In the genomic region with DNA sequence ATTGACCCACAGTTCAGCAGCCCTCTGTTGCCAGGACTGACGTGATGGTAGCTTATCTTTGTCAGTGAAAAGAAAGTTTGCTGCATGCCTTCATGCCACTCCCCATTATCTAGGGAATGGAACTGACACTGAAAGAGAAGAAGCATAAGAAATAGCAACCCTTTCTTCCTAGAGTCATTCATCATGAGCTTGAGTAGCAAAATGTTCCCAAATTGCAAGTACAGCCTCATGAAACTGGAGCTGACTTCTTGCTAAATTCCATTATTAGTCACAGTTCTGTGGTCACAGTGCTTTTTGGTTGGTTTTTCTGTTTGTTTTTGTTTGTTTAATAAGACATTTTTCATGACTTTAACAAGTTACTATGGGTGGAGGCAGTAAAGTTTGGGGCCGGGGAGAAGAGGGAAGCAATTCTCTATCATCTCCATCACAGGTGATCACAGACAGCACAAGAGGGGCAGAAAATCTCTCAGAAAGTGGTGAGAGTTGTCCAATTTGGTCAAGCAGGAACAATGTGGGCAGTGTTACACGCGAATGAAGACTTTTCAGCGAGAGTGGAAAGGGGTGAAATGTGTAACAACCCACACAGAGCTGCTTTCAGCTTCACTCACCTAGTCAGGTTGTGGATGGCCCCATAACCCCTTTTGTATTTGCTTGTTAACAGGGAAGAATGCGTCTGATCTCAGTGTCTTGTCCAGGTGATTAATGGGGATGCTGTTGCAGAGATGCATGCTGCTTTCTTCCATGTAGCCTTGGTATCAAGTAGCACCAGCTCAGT, we compare ENCODE assay signal across 10 cellular contexts.
DNase-seq lines count a peak whose midpoint lies in the region; ATAC-seq, FAIRE-seq and TF ChIP-seq lines count a peak whose summit lies in the region.
"Had no signal": no experiment of that assay in that cellular context is flagged by ENCODE, and none has a peak within 500 bp of the region (broad histone marks: within the 10 kb centered on the region; RNA-seq: fewer than 3 reads in every experiment).

No MANE protein-coding gene starts in this region.

- intact Hi-C loops in GM12878 (cut with micrococcal nuclease; ENCODE audit: unreplicated experiment): no loop called here
- intact Hi-C loops in ascending aorta (cut with DNase I): no loop called here

- H3K9ac ChIP-seq in GM12878 (ENCODE audit: control insufficient read depth, insufficient read depth, low read length): no peak overlapping the region

- no peak for TF ChIP-seq RAD21 in GM12878 (IDR thresholded peaks at IDR 0.05; ENCODE audit: insufficient read depth, low read depth, low read length)

- RAD21 ChIA-PET in GM12878 (lab: Charles Lee; ENCODE audit: unreplicated experiment): interaction anchor here (0.7 to 2.3 kb wide), 12 partner anchors 11 to 554 kb away, joined by 3 to 12 read pairs (median 4); no protein-coding TSS in a partner anchor

- peak overlapping the region; percentile 52 for H3K4me2 ChIP-seq in GM12878 (ENCODE audit: control insufficient read depth, insufficient read depth)

- peak; percentile 45 to 59; a peak in 2 of 4 replicates for TF ChIP-seq EP300 in GM12878 (IDR thresholded peaks at IDR 0.05; ENCODE audit: borderline replicate concordance in 1 of 2, control insufficient read depth in 1 of 2, low read depth in 2 of 2, low read length in 2 of 2)

- peaks cover 9% of the 10 kb centered on the region; the same call in 1 of the 2 replicates for H3K4me1 ChIP-seq in GM12878 (ENCODE audit: control insufficient read depth, insufficient read depth, low read length)
- no peaks in the 10 kb centered on the region for H3K4me1 ChIP-seq in ascending aorta

- WGBS in GM12878 (ENCODE audit: insufficient coverage, insufficient replicate concordance, low lambda C conversion rate, missing lambda C conversion rate): under 1% methylated on average over 6 of the region's 6 CpGs

- H3K27me3 ChIP-seq in GM12878 (replicated peaks in 1 of 2; ENCODE audit: control insufficient read depth in 2 of 2, insufficient read depth in 2 of 2, low read length in 1 of 2) (no peaks in the 10 kb centered on the region), ascending aorta (no peaks in the 10 kb centered on the region)

- FAIRE-seq in GM12878 (lab: Jason Lieb, UNC): peak; percentile 81

- no peaks in the 10 kb centered on the region for H4K20me1 ChIP-seq in GM12878 (ENCODE audit: control insufficient read depth, insufficient read depth)

- TF ChIP-seq POLR2A in GM12878 (IDR thresholded peaks at IDR 0.05; ENCODE audit: low read depth, low read length): no peak

- H2AFZ ChIP-seq in GM12878 (ENCODE audit: control insufficient read depth, low read depth, low read length): peak overlapping the region; percentile 3

- H3K9me3 ChIP-seq in GM12878 (replicated peaks; ENCODE audit: control insufficient read depth, insufficient read depth, low read length) (peaks cover 3% of the 10 kb centered on the region; the same call in 1 of the 3 replicates), ascending aorta (no peaks in the 10 kb centered on the region)

- TF ChIP-seq CTCF in GM20000 (IDR thresholded peaks at IDR 0.05; ENCODE audit: extremely low read depth, missing control alignments): no peak
- TF ChIP-seq CTCF in GM12878 (IDR thresholded peaks at IDR 0.05 in 2 of 3, conservative IDR thresholded peaks at IDR 0.05 in 1 of 3; ENCODE audit: control insufficient read depth in 2 of 3, extremely low read depth in 1 of 3, insufficient read depth in 1 of 3, low read depth in 3 of 3, low read length in 3 of 3): no peak
- TF ChIP-seq CTCF in ascending aorta (IDR thresholded peaks at IDR 0.05): no peak

- H3K79me2 ChIP-seq in GM12878 (ENCODE audit: control insufficient read depth, insufficient read depth, low read length): no peaks in the 10 kb centered on the region

- H3K36me3 ChIP-seq in GM12878 (ENCODE audit: control insufficient read depth in 2 of 2, insufficient read depth in 2 of 2, low read length in 1 of 2) (no peaks in the 10 kb centered on the region), ascending aorta (no peaks in the 10 kb centered on the region)

- POLR2A ChIA-PET in GM12878 (lab: Charles Lee): interaction anchor here (1.2 to 1.6 kb wide), 3 partner anchors 10 to 47 kb away, joined by 3 to 6 read pairs (median 5); no protein-coding TSS in a partner anchor

- no TSS peak for BruUV-seq in GM12878 (replicated peaks; lab: Mats Ljungman, UMichigan)

- CTCF ChIA-PET in GM12878 (lab: Yijun Ruan, JAX): interaction anchor here (0.6 to 1.8 kb wide), 3 partner anchors 9 to 110 kb away, joined by 3 to 5 read pairs (median 4); no protein-coding TSS in a partner anchor

- in situ Hi-C loops in GM12878 (cut with MboI): no loop called here

- H3K4me3 ChIP-seq in GM12878 (no peak overlapping the region), ascending aorta (no peak overlapping the region)

- DNase-seq in GM20000 (ENCODE audit: low spot score): peak; percentile 17
- peak; percentile 35 for DNase-seq in GM12878 (ENCODE audit: low read depth, low spot score)
- no peak for DNase-seq in RPMI8226
- no peak for DNase-seq in ascending aorta (ENCODE audit: low spot score in 2 of 2)
- no peak for DNase-seq in NCI-H69 (lab: John Stamatoyannopoulos, UW)
- DNase-seq in foreskin melanocyte: no peak
- DNase-seq: central memory CD4-positive, alpha-beta T cell; nucleus accumbens had no signal

- peak overlapping the region; percentile 22; the same call in 1 of the 2 replicates for H3K27ac ChIP-seq in GM12878 (ENCODE audit: control insufficient read depth, insufficient read depth)
- H3K27ac ChIP-seq in ascending aorta: no peak overlapping the region

- SMC1A ChIA-PET in GM12878 (lab: Charles Lee; ENCODE audit: uncharacterized antibody, unreplicated experiment): interaction anchor here (0.7 to 2.4 kb wide), 19 partner anchors 9 to 524 kb away, joined by 3 to 10 read pairs (median 4); partner anchors contain the start of gene SMARCA2

- ATAC-seq in GM18498 (IDR thresholded peaks at IDR 0.05; ENCODE audit: unreplicated experiment) (peak; percentile 90), HG03064 (IDR thresholded peaks at IDR 0.05; ENCODE audit: low read depth, unreplicated experiment) (peak; percentile 73), GM12878 (peak; percentile 96)

TF ChIP-seq in GM12878, 131 proteins besides CTCF, POLR2A, EP300 and RAD21 (continues in another document):
- TF ChIP-seq GABPA (IDR thresholded peaks at IDR 0.05; ENCODE audit: low read depth): no peak
- TF ChIP-seq HDAC6 (IDR thresholded peaks at IDR 0.05; ENCODE audit: unreplicated experiment): no peak
- no peak for TF ChIP-seq HDGF (IDR thresholded peaks at IDR 0.05)
- TF ChIP-seq ZNF207 (IDR thresholded peaks at IDR 0.05; ENCODE audit: borderline replicate concordance): no peak
- TF ChIP-seq EZH2 (IDR thresholded peaks at IDR 0.05; ENCODE audit: borderline replicate concordance, control insufficient read depth, low read depth, low read length): no peak
- TF ChIP-seq JUND (IDR thresholded peaks at IDR 0.05; ENCODE audit: low read depth, low read length): no peak
- no peak; a peak in 1 of 4 replicates for TF ChIP-seq ETV6 (conservative IDR thresholded peaks at IDR 0.05 in 1 of 2, IDR thresholded peaks at IDR 0.05 in 1 of 2; ENCODE audit: borderline replicate concordance in 1 of 2, low read depth in 1 of 2)
- TF ChIP-seq KLF5 (IDR thresholded peaks at IDR 0.05; ENCODE audit: partially characterized antibody): no peak
- TF ChIP-seq PAX5 (IDR thresholded peaks at IDR 0.05; ENCODE audit: borderline replicate concordance, low read depth, low read length): peak; percentile 74; the same call in 1 of the 2 replicates
- TF ChIP-seq USF1 (IDR thresholded peaks at IDR 0.05; ENCODE audit: borderline replicate concordance, extremely low read length, insufficient read depth, low read depth, low read length): no peak
- TF ChIP-seq TCF12 (IDR thresholded peaks at IDR 0.05; ENCODE audit: low read depth, low read length): peak; percentile 29; the same call in 1 of the 2 replicates
- 0 out of 2 replicates have a peak, but pooled peaks have one; percentile 7 for TF ChIP-seq YY1 (IDR thresholded peaks at IDR 0.05; ENCODE audit: low read depth, low read length)
- TF ChIP-seq SPI1 (IDR thresholded peaks at IDR 0.05; ENCODE audit: borderline replicate concordance, insufficient read depth, low read depth, low read length): no peak
- TF ChIP-seq WRNIP1 (IDR thresholded peaks at IDR 0.05; ENCODE audit: borderline replicate concordance, low read depth, low read length): no peak
- no peak for TF ChIP-seq MXI1 (IDR thresholded peaks at IDR 0.05; ENCODE audit: low read depth, low read length)
- peak; percentile 26; the same call in 1 of the 2 replicates for TF ChIP-seq BACH1 (IDR thresholded peaks at IDR 0.05; ENCODE audit: borderline replicate concordance)
- no peak; the same call in 1 of the 2 replicates for TF ChIP-seq CREM (IDR thresholded peaks at IDR 0.05; ENCODE audit: low read depth)
- TF ChIP-seq, protein P1, sequence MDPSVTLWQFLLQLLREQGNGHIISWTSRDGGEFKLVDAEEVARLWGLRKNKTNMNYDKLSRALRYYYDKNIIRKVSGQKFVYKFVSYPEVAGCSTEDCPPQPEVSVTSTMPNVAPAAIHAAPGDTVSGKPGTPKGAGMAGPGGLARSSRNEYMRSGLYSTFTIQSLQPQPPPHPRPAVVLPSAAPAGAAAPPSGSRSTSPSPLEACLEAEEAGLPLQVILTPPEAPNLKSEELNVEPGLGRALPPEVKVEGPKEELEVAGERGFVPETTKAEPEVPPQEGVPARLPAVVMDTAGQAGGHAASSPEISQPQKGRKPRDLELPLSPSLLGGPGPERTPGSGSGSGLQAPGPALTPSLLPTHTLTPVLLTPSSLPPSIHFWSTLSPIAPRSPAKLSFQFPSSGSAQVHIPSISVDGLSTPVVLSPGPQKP (IDR thresholded peaks at IDR 0.05; ENCODE audit: low read depth, low read length): peak; percentile 25; the same call in 1 of the 2 replicates
- TF ChIP-seq SMAD1 (IDR thresholded peaks at IDR 0.05; ENCODE audit: low read depth, partially characterized antibody): no peak
- TF ChIP-seq ASH2L (IDR thresholded peaks at IDR 0.05; ENCODE audit: borderline replicate concordance, low read depth): no peak
- peak; percentile 54 for TF ChIP-seq ATF7 (IDR thresholded peaks at IDR 0.05; ENCODE audit: low read depth)
- no peak for TF ChIP-seq CHD4 (IDR thresholded peaks at IDR 0.05)
- no peak for TF ChIP-seq ZSCAN29 (IDR thresholded peaks at IDR 0.05)
- TF ChIP-seq FOXK2 (IDR thresholded peaks at IDR 0.05): no peak

Comparison
In these comparisons a context has a peak if more than half of its experiments do, and no peak if none do; other contexts are left out.
1. DNase-seq: peak in GM20000 (single experiment) and GM12878 (single experiment); none in RPMI8226 (single experiment), ascending aorta (0 of 2), NCI-H69 (single experiment) and foreskin melanocyte (single experiment).
2. Peak in every context shown above with its lines, with median percentiles within 50 percentile points of each other: ATAC-seq.